ENCODE assay signal across 23 cellular contexts in genomic region chr7:65489260-65489767, GRCh38.
"Had no signal": no experiment of that assay in that cellular context is flagged by ENCODE, and none has a peak within 500 bp of the region (broad histone marks: within the 10 kb centered on the region; RNA-seq: fewer than 3 reads in every experiment).

No MANE protein-coding gene starts in this region.

- H3K4me1 Mint-ChIP-seq: nephron; stimulated activated memory B cell treated with anti-CD40 and anti-IgM and Interleukin-4, amounts not matched to agents 10 μg/mL and 1 μg/mL and 100 μg/mL, for 72 hours had no signal

- H3K4me3 Mint-ChIP-seq: nephron; stimulated activated memory B cell treated with anti-CD40 and anti-IgM and Interleukin-4, amounts not matched to agents 10 μg/mL and 1 μg/mL and 100 μg/mL, for 72 hours had no signal

- DNase-seq: cerebellar nuclear complex; cortex of kidney; dorsolateral prefrontal cortex; effector CD4-positive, alpha-beta T cell; foreskin fibroblast; heart left ventricle; kidney; mesendoderm; nucleus accumbens; psoas muscle; right cardiac atrium; spleen; stimulated activated CD4-positive, alpha-beta T cell treated with anti-CD3 and anti-CD28 coated beads, Interleukin-4, amount 100 ng/mL, for 4 hours; stimulated activated naive CD8-positive, alpha-beta T cell treated with anti-CD3 and anti-CD28 coated beads, Interleukin-15, Interleukin-2, amounts not matched to agents 100 U/mL and 50 U/mL, for 24 hours; transverse colon had no signal

- H3K27ac ChIP-seq: dorsolateral prefrontal cortex, epithelial cell of prostate, gastroesophageal sphincter, heart left ventricle, hepatocyte, psoas muscle, skin epidermis, spleen, suprapubic skin, transverse colon, vagina had no signal

- H3K27me3 ChIP-seq: dorsolateral prefrontal cortex, gastroesophageal sphincter, hepatocyte, spleen, suprapubic skin, transverse colon, vagina had no signal

- H3K4me3 ChIP-seq: dorsolateral prefrontal cortex, gastroesophageal sphincter, heart left ventricle, hepatocyte, psoas muscle, skin epidermis, spleen, suprapubic skin, transverse colon, vagina had no signal

- H3K4me1 ChIP-seq: gastroesophageal sphincter, heart left ventricle, psoas muscle, spleen, suprapubic skin, transverse colon, vagina had no signal

- H3K27me3 Mint-ChIP-seq: stimulated activated memory B cell treated with anti-CD40 and anti-IgM and Interleukin-4, amounts not matched to agents 10 μg/mL and 1 μg/mL and 100 μg/mL, for 72 hours had no signal

- H3K36me3 ChIP-seq: gastroesophageal sphincter, heart left ventricle, spleen, suprapubic skin, transverse colon, vagina had no signal

- H3K27ac Mint-ChIP-seq: nephron; stimulated activated memory B cell treated with anti-CD40 and anti-IgM and Interleukin-4, amounts not matched to agents 10 μg/mL and 1 μg/mL and 100 μg/mL, for 72 hours had no signal
